In the genomic region with DNA sequence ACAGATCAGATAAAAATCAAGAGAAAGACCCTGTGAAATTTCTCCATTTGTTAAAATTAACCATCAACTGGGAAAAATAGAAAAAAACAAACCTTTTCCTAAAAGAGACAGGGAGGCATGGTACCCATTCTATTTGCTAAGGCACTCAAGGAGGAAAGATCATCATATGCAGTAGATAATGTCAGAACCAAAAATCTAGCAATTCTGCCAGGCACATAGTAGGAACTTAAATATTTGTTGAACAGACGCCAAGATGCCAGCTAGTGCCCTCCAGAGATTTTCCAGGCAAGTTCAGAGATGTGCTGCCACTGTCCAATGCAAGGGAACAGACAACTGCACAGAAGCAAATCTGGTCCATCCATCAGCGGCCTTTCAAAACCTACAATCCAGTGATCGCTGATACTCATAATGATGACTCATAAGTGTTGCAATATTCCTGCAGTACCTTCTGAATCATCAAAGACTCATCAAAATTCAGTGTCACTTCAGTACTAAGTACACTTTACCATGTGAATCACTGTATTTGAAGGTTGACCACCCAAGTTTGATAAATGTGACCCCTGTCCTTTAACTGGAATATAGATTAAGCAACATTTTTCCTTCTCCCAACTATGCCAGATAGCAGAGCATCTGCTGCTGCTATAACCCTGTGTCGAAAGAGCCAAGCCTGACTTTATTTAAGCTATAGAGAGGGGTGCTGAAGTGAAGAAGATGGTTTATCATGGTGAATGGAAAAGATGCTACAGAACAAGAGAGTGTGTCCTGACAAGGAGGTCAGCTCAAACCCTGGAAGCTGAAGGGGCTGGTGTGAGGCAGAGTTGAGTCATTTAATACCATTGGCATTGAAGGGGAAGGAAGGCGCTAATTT, we compare ENCODE assay signal across 1 cellular context.
A peak's percentile ranks its signal among the peaks of the same experiment; 100 is the strongest.
TF ChIP-seq lines count a peak whose summit lies in the region.

No MANE protein-coding gene starts in this region.

TF ChIP-seq in HepG2, 621 proteins besides CTCF, POLR2A, EP300 and RAD21 (continued from another document and continues in another):
- TF ChIP-seq, protein P1, sequence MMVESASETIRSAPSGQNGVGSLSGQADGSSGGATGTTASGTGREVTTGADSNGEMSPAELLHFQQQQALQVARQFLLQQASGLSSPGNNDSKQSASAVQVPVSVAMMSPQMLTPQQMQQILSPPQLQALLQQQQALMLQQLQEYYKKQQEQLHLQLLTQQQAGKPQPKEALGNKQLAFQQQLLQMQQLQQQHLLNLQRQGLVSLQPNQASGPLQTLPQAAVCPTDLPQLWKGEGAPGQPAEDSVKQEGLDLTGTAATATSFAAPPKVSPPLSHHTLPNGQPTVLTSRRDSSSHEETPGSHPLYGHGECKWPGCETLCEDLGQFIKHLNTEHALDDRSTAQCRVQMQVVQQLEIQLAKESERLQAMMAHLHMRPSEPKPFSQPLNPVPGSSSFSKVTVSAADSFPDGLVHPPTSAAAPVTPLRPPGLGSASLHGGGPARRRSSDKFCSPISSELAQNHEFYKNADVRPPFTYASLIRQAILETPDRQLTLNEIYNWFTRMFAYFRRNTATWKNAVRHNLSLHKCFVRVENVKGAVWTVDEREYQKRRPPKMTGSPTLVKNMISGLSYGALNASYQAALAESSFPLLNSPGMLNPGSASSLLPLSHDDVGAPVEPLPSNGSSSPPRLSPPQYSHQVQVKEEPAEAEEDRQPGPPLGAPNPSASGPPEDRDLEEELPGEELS (CRISPR knock-in tag; IDR thresholded peaks at IDR 0.05) = no peak
- TF ChIP-seq, protein P2, sequence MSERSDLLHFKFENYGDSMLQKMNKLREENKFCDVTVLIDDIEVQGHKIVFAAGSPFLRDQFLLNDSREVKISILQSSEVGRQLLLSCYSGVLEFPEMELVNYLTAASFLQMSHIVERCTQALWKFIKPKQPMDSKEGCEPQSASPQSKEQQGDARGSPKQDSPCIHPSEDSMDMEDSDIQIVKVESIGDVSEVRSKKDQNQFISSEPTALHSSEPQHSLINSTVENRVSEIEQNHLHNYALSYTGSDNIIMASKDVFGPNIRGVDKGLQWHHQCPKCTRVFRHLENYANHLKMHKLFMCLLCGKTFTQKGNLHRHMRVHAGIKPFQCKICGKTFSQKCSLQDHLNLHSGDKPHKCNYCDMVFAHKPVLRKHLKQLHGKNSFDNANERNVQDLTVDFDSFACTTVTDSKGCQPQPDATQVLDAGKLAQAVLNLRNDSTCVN (CRISPR knock-in tag; IDR thresholded peaks at IDR 0.05; ENCODE audit: borderline replicate concordance) = no peak
- no peak for TF ChIP-seq ZNF607 (CRISPR knock-in tag; IDR thresholded peaks at IDR 0.05; ENCODE audit: borderline replicate concordance)
- no peak for TF ChIP-seq LCORL (IDR thresholded peaks at IDR 0.05)
- TF ChIP-seq LCORL (CRISPR knock-in tag; IDR thresholded peaks at IDR 0.05) = no peak
- TF ChIP-seq SAP130 (CRISPR knock-in tag; IDR thresholded peaks at IDR 0.05; ENCODE audit: low read depth) = peak; percentile 84
- TF ChIP-seq JUND (CRISPR knock-in tag; IDR thresholded peaks at IDR 0.05) = peak; percentile 88; the same call in 1 of the 2 replicates
- no peak for TF ChIP-seq KDM5B (CRISPR knock-in tag; IDR thresholded peaks at IDR 0.05; ENCODE audit: borderline replicate concordance)
- no peak for TF ChIP-seq PCBP2 (optimal IDR thresholded peaks at IDR 0.05; ENCODE audit: low read depth, low read length, poor library complexity, severe bottlenecking)
- no peak for TF ChIP-seq ESRRA (CRISPR knock-in tag; IDR thresholded peaks at IDR 0.05; ENCODE audit: low read depth)
- no peak for TF ChIP-seq KDM6A (CRISPR knock-in tag; IDR thresholded peaks at IDR 0.05; ENCODE audit: low read depth)
- TF ChIP-seq, protein P3, sequence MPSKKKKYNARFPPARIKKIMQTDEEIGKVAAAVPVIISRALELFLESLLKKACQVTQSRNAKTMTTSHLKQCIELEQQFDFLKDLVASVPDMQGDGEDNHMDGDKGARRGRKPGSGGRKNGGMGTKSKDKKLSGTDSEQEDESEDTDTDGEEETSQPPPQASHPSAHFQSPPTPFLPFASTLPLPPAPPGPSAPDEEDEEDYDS (CRISPR knock-in tag; IDR thresholded peaks at IDR 0.05) = no peak
- no peak for TF ChIP-seq ZNF883 (CRISPR knock-in tag; IDR thresholded peaks at IDR 0.05; ENCODE audit: not compliant biosample characterization)
- TF ChIP-seq, protein P4, sequence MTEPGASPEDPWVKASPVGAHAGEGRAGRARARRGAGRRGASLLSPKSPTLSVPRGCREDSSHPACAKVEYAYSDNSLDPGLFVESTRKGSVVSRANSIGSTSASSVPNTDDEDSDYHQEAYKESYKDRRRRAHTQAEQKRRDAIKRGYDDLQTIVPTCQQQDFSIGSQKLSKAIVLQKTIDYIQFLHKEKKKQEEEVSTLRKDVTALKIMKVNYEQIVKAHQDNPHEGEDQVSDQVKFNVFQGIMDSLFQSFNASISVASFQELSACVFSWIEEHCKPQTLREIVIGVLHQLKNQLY (CRISPR knock-in tag; IDR thresholded peaks at IDR 0.05) = peak; percentile 51; the same call in 1 of the 2 replicates
- peak; percentile 56; the same call in 1 of the 2 replicates for TF ChIP-seq DPF2 (CRISPR knock-in tag; IDR thresholded peaks at IDR 0.05; ENCODE audit: borderline replicate concordance, low read depth)
- TF ChIP-seq MXI1 (IDR thresholded peaks at IDR 0.05; ENCODE audit: borderline replicate concordance, low read depth, low read length) = peak; percentile 19; the same call in 1 of the 3 replicates
- TF ChIP-seq MXD4 (CRISPR knock-in tag; IDR thresholded peaks at IDR 0.05) = 0 out of 2 replicates have a peak, but pooled peaks have one; percentile 27
- TF ChIP-seq ZNF850 (CRISPR knock-in tag; conservative IDR thresholded peaks at IDR 0.05) = no peak
- no peak; the same call in 1 of the 2 replicates for TF ChIP-seq SIX1 (CRISPR knock-in tag; IDR thresholded peaks at IDR 0.05; ENCODE audit: borderline replicate concordance)
- no peak for TF ChIP-seq ZNF232 (CRISPR knock-in tag; IDR thresholded peaks at IDR 0.05; ENCODE audit: borderline replicate concordance)
- 0 out of 2 replicates have a peak, but pooled peaks have one; percentile 7 for TF ChIP-seq HNF4A (CRISPR knock-in tag; IDR thresholded peaks at IDR 0.05)
- TF ChIP-seq, protein P5, sequence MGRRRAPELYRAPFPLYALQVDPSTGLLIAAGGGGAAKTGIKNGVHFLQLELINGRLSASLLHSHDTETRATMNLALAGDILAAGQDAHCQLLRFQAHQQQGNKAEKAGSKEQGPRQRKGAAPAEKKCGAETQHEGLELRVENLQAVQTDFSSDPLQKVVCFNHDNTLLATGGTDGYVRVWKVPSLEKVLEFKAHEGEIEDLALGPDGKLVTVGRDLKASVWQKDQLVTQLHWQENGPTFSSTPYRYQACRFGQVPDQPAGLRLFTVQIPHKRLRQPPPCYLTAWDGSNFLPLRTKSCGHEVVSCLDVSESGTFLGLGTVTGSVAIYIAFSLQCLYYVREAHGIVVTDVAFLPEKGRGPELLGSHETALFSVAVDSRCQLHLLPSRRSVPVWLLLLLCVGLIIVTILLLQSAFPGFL (CRISPR knock-in tag; IDR thresholded peaks at IDR 0.05) = no peak
- no peak for TF ChIP-seq MLLT10 (CRISPR knock-in tag; IDR thresholded peaks at IDR 0.05)
- TF ChIP-seq ZNF24 (IDR thresholded peaks at IDR 0.05) = no peak
- TF ChIP-seq GTF2F1 (IDR thresholded peaks at IDR 0.05; ENCODE audit: low read length) = no peak
- TF ChIP-seq, protein P6, sequence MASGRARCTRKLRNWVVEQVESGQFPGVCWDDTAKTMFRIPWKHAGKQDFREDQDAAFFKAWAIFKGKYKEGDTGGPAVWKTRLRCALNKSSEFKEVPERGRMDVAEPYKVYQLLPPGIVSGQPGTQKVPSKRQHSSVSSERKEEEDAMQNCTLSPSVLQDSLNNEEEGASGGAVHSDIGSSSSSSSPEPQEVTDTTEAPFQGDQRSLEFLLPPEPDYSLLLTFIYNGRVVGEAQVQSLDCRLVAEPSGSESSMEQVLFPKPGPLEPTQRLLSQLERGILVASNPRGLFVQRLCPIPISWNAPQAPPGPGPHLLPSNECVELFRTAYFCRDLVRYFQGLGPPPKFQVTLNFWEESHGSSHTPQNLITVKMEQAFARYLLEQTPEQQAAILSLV (CRISPR knock-in tag; IDR thresholded peaks at IDR 0.05; ENCODE audit: borderline replicate concordance) = no peak
- no peak for TF ChIP-seq ZNF720 (CRISPR knock-in tag; IDR thresholded peaks at IDR 0.05)
- no peak for TF ChIP-seq ZNF446 (CRISPR knock-in tag; IDR thresholded peaks at IDR 0.05)
- TF ChIP-seq ZNF451 (CRISPR knock-in tag; IDR thresholded peaks at IDR 0.05) = no peak
- no peak for TF ChIP-seq PITX1 (CRISPR knock-in tag; IDR thresholded peaks at IDR 0.05)
- TF ChIP-seq, protein P7, sequence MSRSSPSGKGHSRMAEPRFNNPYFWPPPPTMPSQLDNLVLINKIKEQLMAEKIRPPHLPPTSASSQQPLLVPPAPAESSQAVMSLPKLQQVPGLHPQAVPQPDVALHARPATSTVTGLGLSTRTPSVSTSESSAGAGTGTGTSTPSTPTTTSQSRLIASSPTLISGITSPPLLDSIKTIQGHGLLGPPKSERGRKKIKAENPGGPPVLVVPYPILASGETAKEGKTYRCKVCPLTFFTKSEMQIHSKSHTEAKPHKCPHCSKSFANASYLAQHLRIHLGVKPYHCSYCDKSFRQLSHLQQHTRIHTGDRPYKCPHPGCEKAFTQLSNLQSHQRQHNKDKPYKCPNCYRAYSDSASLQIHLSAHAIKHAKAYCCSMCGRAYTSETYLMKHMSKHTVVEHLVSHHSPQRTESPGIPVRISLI (CRISPR knock-in tag; IDR thresholded peaks at IDR 0.05; ENCODE audit: borderline replicate concordance) = no peak
- TF ChIP-seq, protein P8, sequence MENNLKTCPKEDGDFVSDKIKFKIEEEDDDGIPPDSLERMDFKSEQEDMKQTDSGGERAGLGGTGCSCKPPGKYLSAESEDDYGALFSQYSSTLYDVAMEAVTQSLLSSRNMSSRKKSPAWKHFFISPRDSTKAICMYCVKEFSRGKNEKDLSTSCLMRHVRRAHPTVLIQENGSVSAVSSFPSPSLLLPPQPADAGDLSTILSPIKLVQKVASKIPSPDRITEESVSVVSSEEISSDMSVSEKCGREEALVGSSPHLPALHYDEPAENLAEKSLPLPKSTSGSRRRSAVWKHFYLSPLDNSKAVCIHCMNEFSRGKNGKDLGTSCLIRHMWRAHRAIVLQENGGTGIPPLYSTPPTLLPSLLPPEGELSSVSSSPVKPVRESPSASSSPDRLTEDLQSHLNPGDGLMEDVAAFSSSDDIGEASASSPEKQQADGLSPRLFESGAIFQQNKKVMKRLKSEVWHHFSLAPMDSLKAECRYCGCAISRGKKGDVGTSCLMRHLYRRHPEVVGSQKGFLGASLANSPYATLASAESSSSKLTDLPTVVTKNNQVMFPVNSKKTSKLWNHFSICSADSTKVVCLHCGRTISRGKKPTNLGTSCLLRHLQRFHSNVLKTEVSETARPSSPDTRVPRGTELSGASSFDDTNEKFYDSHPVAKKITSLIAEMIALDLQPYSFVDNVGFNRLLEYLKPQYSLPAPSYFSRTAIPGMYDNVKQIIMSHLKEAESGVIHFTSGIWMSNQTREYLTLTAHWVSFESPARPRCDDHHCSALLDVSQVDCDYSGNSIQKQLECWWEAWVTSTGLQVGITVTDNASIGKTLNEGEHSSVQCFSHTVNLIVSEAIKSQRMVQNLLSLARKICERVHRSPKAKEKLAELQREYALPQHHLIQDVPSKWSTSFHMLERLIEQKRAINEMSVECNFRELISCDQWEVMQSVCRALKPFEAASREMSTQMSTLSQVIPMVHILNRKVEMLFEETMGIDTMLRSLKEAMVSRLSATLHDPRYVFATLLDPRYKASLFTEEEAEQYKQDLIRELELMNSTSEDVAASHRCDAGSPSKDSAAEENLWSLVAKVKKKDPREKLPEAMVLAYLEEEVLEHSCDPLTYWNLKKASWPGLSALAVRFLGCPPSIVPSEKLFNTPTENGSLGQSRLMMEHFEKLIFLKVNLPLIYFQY (CRISPR knock-in tag; IDR thresholded peaks at IDR 0.05; ENCODE audit: borderline replicate concordance) = no peak
- TF ChIP-seq ZNF33A (CRISPR knock-in tag; IDR thresholded peaks at IDR 0.05; ENCODE audit: borderline replicate concordance) = no peak
- TF ChIP-seq CHCHD3 (CRISPR knock-in tag; IDR thresholded peaks at IDR 0.05) = no peak
- TF ChIP-seq SMYD3 (CRISPR knock-in tag; IDR thresholded peaks at IDR 0.05) = 0 out of 2 replicates have a peak, but pooled peaks have one; percentile 50
- TF ChIP-seq ZEB1 (IDR thresholded peaks at IDR 0.05; ENCODE audit: insufficient replicate concordance, low read depth) = no peak
- no peak for TF ChIP-seq THYN1 (CRISPR knock-in tag; IDR thresholded peaks at IDR 0.05; ENCODE audit: borderline replicate concordance, low read depth)
- TF ChIP-seq MEIS1 (CRISPR knock-in tag; IDR thresholded peaks at IDR 0.05; ENCODE audit: borderline replicate concordance) = no peak
- no peak for TF ChIP-seq ZNF790 (CRISPR knock-in tag; IDR thresholded peaks at IDR 0.05; ENCODE audit: borderline replicate concordance)
- TF ChIP-seq FOXA1 (IDR thresholded peaks at IDR 0.05) = no peak
- peak; percentile 62 for TF ChIP-seq FOXA1 (CRISPR knock-in tag; IDR thresholded peaks at IDR 0.05)
- no peak for TF ChIP-seq AGO2 (optimal IDR thresholded peaks at IDR 0.05; ENCODE audit: low read depth, low read length)
- TF ChIP-seq SRF (IDR thresholded peaks at IDR 0.05; ENCODE audit: low read depth, low read length) = no peak
- no peak for TF ChIP-seq ZC3H4 (CRISPR knock-in tag; IDR thresholded peaks at IDR 0.05; ENCODE audit: borderline replicate concordance)
- TF ChIP-seq ISL2 (CRISPR knock-in tag; IDR thresholded peaks at IDR 0.05) = no peak
- no peak for TF ChIP-seq MTA3 (CRISPR knock-in tag; IDR thresholded peaks at IDR 0.05)
- no peak for TF ChIP-seq STAT5B (CRISPR knock-in tag; IDR thresholded peaks at IDR 0.05)
- TF ChIP-seq HMG20A (CRISPR knock-in tag; IDR thresholded peaks at IDR 0.05; ENCODE audit: borderline replicate concordance) = peak; percentile 99
- no peak for TF ChIP-seq RFXAP (CRISPR knock-in tag; IDR thresholded peaks at IDR 0.05; ENCODE audit: borderline replicate concordance)
- TF ChIP-seq TEAD3 (CRISPR knock-in tag; optimal IDR thresholded peaks at IDR 0.05; ENCODE audit: borderline replicate concordance) = peak; percentile 56
- TF ChIP-seq, protein P9, sequence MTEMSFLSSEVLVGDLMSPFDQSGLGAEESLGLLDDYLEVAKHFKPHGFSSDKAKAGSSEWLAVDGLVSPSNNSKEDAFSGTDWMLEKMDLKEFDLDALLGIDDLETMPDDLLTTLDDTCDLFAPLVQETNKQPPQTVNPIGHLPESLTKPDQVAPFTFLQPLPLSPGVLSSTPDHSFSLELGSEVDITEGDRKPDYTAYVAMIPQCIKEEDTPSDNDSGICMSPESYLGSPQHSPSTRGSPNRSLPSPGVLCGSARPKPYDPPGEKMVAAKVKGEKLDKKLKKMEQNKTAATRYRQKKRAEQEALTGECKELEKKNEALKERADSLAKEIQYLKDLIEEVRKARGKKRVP (CRISPR knock-in tag; IDR thresholded peaks at IDR 0.05) = peak in 1 of 2 experiments; percentile 77; a peak in 2 of 4 replicates
- TF ChIP-seq, protein P10, sequence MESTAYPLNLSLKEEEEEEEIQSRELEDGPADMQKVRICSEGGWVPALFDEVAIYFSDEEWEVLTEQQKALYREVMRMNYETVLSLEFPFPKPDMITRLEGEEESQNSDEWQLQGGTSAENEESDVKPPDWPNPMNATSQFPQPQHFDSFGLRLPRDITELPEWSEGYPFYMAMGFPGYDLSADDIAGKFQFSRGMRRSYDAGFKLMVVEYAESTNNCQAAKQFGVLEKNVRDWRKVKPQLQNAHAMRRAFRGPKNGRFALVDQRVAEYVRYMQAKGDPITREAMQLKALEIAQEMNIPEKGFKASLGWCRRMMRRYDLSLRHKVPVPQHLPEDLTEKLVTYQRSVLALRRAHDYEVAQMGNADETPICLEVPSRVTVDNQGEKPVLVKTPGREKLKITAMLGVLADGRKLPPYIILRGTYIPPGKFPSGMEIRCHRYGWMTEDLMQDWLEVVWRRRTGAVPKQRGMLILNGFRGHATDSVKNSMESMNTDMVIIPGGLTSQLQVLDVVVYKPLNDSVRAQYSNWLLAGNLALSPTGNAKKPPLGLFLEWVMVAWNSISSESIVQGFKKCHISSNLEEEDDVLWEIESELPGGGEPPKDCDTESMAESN (CRISPR knock-in tag; conservative IDR thresholded peaks at IDR 0.05) = no peak
- no peak for TF ChIP-seq ZNF253 (CRISPR knock-in tag; IDR thresholded peaks at IDR 0.05; ENCODE audit: borderline replicate concordance)
- no peak for TF ChIP-seq ZBTB7A (CRISPR knock-in tag; IDR thresholded peaks at IDR 0.05)
